In genomic region chr9:16236326-16236725, GRCh38 we compare ENCODE assay signal across 12 cellular contexts.
DNase-seq lines count a peak whose midpoint lies in the region; ATAC-seq and TF ChIP-seq lines count a peak whose summit lies in the region.
"Had no signal": no experiment of that assay in that cellular context is flagged by ENCODE, and none has a peak within 500 bp of the region (broad histone marks: within the 10 kb centered on the region; RNA-seq: fewer than 3 reads in every experiment).

No MANE protein-coding gene starts in this region.

- H3K36me3 ChIP-seq in right atrium auricular region = no peaks in the 10 kb centered on the region
- H3K36me3 ChIP-seq in skeletal muscle satellite cell (ENCODE audit: insufficient read depth, low read length) = no peaks in the 10 kb centered on the region

- no peak overlapping the region for H3K4me2 ChIP-seq in skeletal muscle satellite cell (ENCODE audit: low read length)

- no peak for ATAC-seq in GM19023 (IDR thresholded peaks at IDR 0.05; ENCODE audit: unreplicated experiment)

- H3K9me3 ChIP-seq in right atrium auricular region (no peaks in the 10 kb centered on the region), skeletal muscle satellite cell (replicated peaks; ENCODE audit: low read length) (peaks cover 8% of the 10 kb centered on the region)

- TF ChIP-seq CTCF in choroid plexus epithelial cell (conservative IDR thresholded peaks at IDR 0.05; ENCODE audit: low read depth, low read length) (no peak), right atrium auricular region (IDR thresholded peaks at IDR 0.05) (no peak)

- H3K4me3 ChIP-seq in choroid plexus epithelial cell (ENCODE audit: low read depth, low read length) = no peak overlapping the region
- no peak overlapping the region for H3K4me3 ChIP-seq in right atrium auricular region
- H3K4me3 ChIP-seq in skeletal muscle satellite cell (ENCODE audit: low read length) = no peak overlapping the region

- H3K4me1 ChIP-seq in right atrium auricular region = peaks cover 0 to 6% of the 10 kb centered on the region in 2 donors
- H3K4me1 ChIP-seq in skeletal muscle satellite cell (ENCODE audit: control insufficient read depth, insufficient read depth, low read length) = peaks cover 30% of the 10 kb centered on the region

- DNase-seq in GM03348 (ENCODE audit: low spot score) = peak; percentile 82
- peak; percentile 90 for DNase-seq in choroid plexus epithelial cell (ENCODE audit: low read depth)
- peak; percentile 74 for DNase-seq in right atrium auricular region (ENCODE audit: low spot score)
- no peak for DNase-seq in NCI-H1417 treated with DMSO at 0.1 percent for 48 hours (lab: John Stamatoyannopoulos, UW)
- no peak for DNase-seq in globus pallidus (ENCODE audit: low spot score)
- DNase-seq in NAMALWA (ENCODE audit: low spot score) = no peak
- DNase-seq: activated CD4-positive, CD25-positive, alpha-beta regulatory T cell; activated CD8-positive, alpha-beta memory T cell treated with anti-CD3 and anti-CD28 coated beads, Interleukin-2, amount 50 U/mL, for 4 hours; activated naive CD8-positive, alpha-beta T cell treated with anti-CD3 and anti-CD28 coated beads for 36 hours; NCI-H2171 treated with DMSO at 0.1 percent for 48 hours had no signal

- H3K9ac ChIP-seq in skeletal muscle satellite cell (ENCODE audit: low read depth, low read length) = peak overlapping the region; percentile 60

- no peaks in the 10 kb centered on the region for H3K27me3 ChIP-seq in right atrium auricular region
- H3K27me3 ChIP-seq in skeletal muscle satellite cell (ENCODE audit: control insufficient read depth, insufficient read depth, low read length) = no peaks in the 10 kb centered on the region

- peak overlapping the region; percentile 16 to 49 for H3K27ac ChIP-seq in right atrium auricular region

Comparison
In these comparisons a context has a peak if more than half of its experiments do, and no peak if none do; other contexts are left out.
1. DNase-seq: peak in GM03348 (single experiment), choroid plexus epithelial cell (single experiment) and right atrium auricular region (single experiment); none in NCI-H1417 treated with DMSO at 0.1 percent for 48 hours (single experiment), globus pallidus (single experiment) and NAMALWA (single experiment).